ENCODE assay signal across 1 cellular context in genomic region chr16:4946917-4947316, GRCh38.
TF ChIP-seq lines count a peak whose summit lies in the region.

No MANE protein-coding gene starts in this region.

TF ChIP-seq in HepG2, 621 proteins besides CTCF, POLR2A, EP300 and RAD21 (continued from another document):
- peak; percentile 18; the same call in 1 of the 2 replicates for TF ChIP-seq FOXP1 (IDR thresholded peaks at IDR 0.05)
- no peak for TF ChIP-seq FOXP1 (CRISPR knock-in tag; IDR thresholded peaks at IDR 0.05)
- TF ChIP-seq ZNF609 (CRISPR knock-in tag; IDR thresholded peaks at IDR 0.05; ENCODE audit: borderline replicate concordance) = no peak
